ENCODE assay signal across 19 cellular contexts in genomic region chr3:149701977-149702350, GRCh38. TPM values are rescaled to one million over a fixed set of nuclear protein-coding genes. Genes with fewer than 3 reads are reported as not detected.
A peak's percentile ranks its signal among the peaks of the same experiment; 100 is the strongest.
DNase-seq lines count a peak whose midpoint lies in the region; ATAC-seq and TF ChIP-seq lines count a peak whose summit lies in the region.
"Had no signal": no experiment of that assay in that cellular context is flagged by ENCODE, and none has a peak within 500 bp of the region (broad histone marks: within the 10 kb centered on the region; RNA-seq: fewer than 3 reads in every experiment).

No MANE protein-coding gene starts in this region.

- peak overlapping the region; percentile 86 for H3K27ac Mint-ChIP-seq in activated CD4-positive, alpha-beta T cell treated with anti-CD3 and anti-CD28 coated beads, Interleukin-2, amount 10 ng/mL, durations not matched to agents 24 days and 14 days
- H3K27ac Mint-ChIP-seq in T-cell, result peak overlapping the region; percentile 55 to 82
- H3K27ac Mint-ChIP-seq: activated naive CD8-positive, alpha-beta T cell treated with anti-CD3 and anti-CD28 coated beads, Interleukin-2, amount 10 ng/mL, durations not matched to agents 7 days and 5 days; type B pancreatic cell had no signal

- no peak for DNase-seq in activated CD4-positive, alpha-beta T cell treated with anti-CD3 and anti-CD28 coated beads, Interleukin-2, amount 10 ng/mL, durations not matched to agents 24 days and 14 days
- DNase-seq in activated CD4-positive, alpha-beta T cell treated with anti-CD3 and anti-CD28 coated beads, Interleukin-2, amount 50 U/mL, for 4 hours, result no peak
- no peak for DNase-seq in T-cell
- DNase-seq in iris pigment epithelial cell (ENCODE audit: low read depth), result peak; percentile 27
- no peak for DNase-seq in ovary
- DNase-seq in left colon, result no peak
- DNase-seq: ACHN; activated CD4-positive, alpha-beta T cell treated with anti-CD3 and anti-CD28 coated beads for 1 hour; activated naive CD8-positive, alpha-beta T cell treated with anti-CD3 and anti-CD28 coated beads, Interleukin-2, amount 10 ng/mL, durations not matched to agents 7 days and 5 days; esophagus squamous epithelium; mesendoderm; NK-92 treated with Interleukin-12 subunit alpha and Interleukin-12 subunit beta, amount 100 ng/mL, for 24 hours; occipital lobe; SK-N-SH; small intestine had no signal

- WGBS in ovary, 3 donors, result 93% methylated on average over 1 of the region's 1 CpG

- H3K36me3 Mint-ChIP-seq in activated CD4-positive, alpha-beta T cell treated with anti-CD3 and anti-CD28 coated beads, Interleukin-2, amount 10 ng/mL, durations not matched to agents 24 days and 14 days (ENCODE audit: low read depth), result peaks cover 4% of the 10 kb centered on the region
- H3K36me3 Mint-ChIP-seq in T-cell, result peaks cover 3% of the 10 kb centered on the region

- TF ChIP-seq POLR2A in ovary (IDR thresholded peaks at IDR 0.05), result no peak

- intact Hi-C loops in activated CD4-positive, alpha-beta T cell treated with anti-CD3 and anti-CD28 coated beads, Interleukin-2, amount 10 ng/mL, durations not matched to agents 24 days and 14 days (cut with micrococcal nuclease), result loop anchor here (2.0 kb wide), 3 partner anchors 25 to 845 kb away; partner anchors contain the start of genes EIF2A, RNF13 and SERP1
- intact Hi-C loops in ovary (cut with DNase I) (loop anchor here in 1 of 4 donors (5.0 kb wide), 1 partner anchor 45 kb away; the partner anchor contains the start of gene WWTR1), left colon (cut with DNase I, micrococcal nuclease) (no loop called here)

- peak; percentile 53 for ATAC-seq in GM19455 (IDR thresholded peaks at IDR 0.05; ENCODE audit: unreplicated experiment)
- no peak for ATAC-seq in T-cell (replicated peaks in 1 of 4)
- ATAC-seq in left colon, result no peak
- ATAC-seq in GM19395 (IDR thresholded peaks at IDR 0.05; ENCODE audit: unreplicated experiment), result no peak

- TF ChIP-seq EP300 in ovary (IDR thresholded peaks at IDR 0.05), result no peak

- TF ChIP-seq CTCF in ovary (IDR thresholded peaks at IDR 0.05), result no peak

- peak overlapping the region in 1 of 2 donors; percentile 81 for H3K27ac ChIP-seq in ovary

- peak overlapping the region; percentile 63 for H3K4me3 Mint-ChIP-seq in activated CD4-positive, alpha-beta T cell treated with anti-CD3 and anti-CD28 coated beads, Interleukin-2, amount 10 ng/mL, durations not matched to agents 24 days and 14 days
- H3K4me3 Mint-ChIP-seq in T-cell, result peak overlapping the region; percentile 46 to 79 (median 67)
- H3K4me3 Mint-ChIP-seq: type B pancreatic cell had no signal

- H3K4me1 ChIP-seq in ovary (ENCODE audit: insufficient read depth), result peaks cover 11% of the 10 kb centered on the region
- H3K4me1 ChIP-seq: esophagus squamous epithelium had no signal

- no peaks in the 10 kb centered on the region for H3K9me3 ChIP-seq in ovary
- H3K9me3 ChIP-seq: SK-N-SH had no signal

- POLR2A ChIA-PET in T-cell (lab: Charles Lee), result interaction anchor here in 1 of 2 donors (0.6 kb wide), 1 partner anchor 41 kb away, joined by 5 read pairs; no protein-coding TSS in a partner anchor

- H3K9me3 Mint-ChIP-seq in activated CD4-positive, alpha-beta T cell treated with anti-CD3 and anti-CD28 coated beads, Interleukin-2, amount 10 ng/mL, durations not matched to agents 24 days and 14 days, result peaks cover 5% of the 10 kb centered on the region
- peaks cover 4 to 20% (median 14%) of the 10 kb centered on the region in 3 donors for H3K9me3 Mint-ChIP-seq in T-cell

- peaks cover 13% of the 10 kb centered on the region for H3K4me1 Mint-ChIP-seq in activated CD4-positive, alpha-beta T cell treated with anti-CD3 and anti-CD28 coated beads, Interleukin-2, amount 10 ng/mL, durations not matched to agents 24 days and 14 days
- H3K4me1 Mint-ChIP-seq in T-cell, result peaks cover 0 to 10% (median 4%) of the 10 kb centered on the region in 3 donors

- no peak overlapping the region for H3K4me3 ChIP-seq in ovary
- H3K4me3 ChIP-seq: esophagus squamous epithelium had no signal

- H3K36me3 ChIP-seq in ovary, result no peaks in the 10 kb centered on the region
- H3K36me3 ChIP-seq: esophagus squamous epithelium had no signal

- H3K27me3 Mint-ChIP-seq in activated CD4-positive, alpha-beta T cell treated with anti-CD3 and anti-CD28 coated beads, Interleukin-2, amount 10 ng/mL, durations not matched to agents 24 days and 14 days, result no peaks in the 10 kb centered on the region
- H3K27me3 Mint-ChIP-seq in T-cell, result no peaks in the 10 kb centered on the region
- H3K27me3 Mint-ChIP-seq: type B pancreatic cell had no signal

- no peaks in the 10 kb centered on the region for H3K27me3 ChIP-seq in ovary
- H3K27me3 ChIP-seq: esophagus squamous epithelium, MG63 had no signal

- CTCF ChIA-PET in T-cell (lab: Charles Lee), result no interaction called here

RNA-seq across cellular contexts. Expression of gene WWTR1, which starts 44.1 kb away (rescaled TPM):
- total RNA-seq in activated CD4-positive, alpha-beta T cell treated with anti-CD3 and anti-CD28 coated beads, Interleukin-2, amount 10 ng/mL, durations not matched to agents 24 days and 14 days, result 0.31 and 0.75 TPM in 2 replicates
- 1 to 10 TPM in 4 of 5 donors, under 1 TPM in 1; 0.43 to 1.6 (median 1.1) TPM for total RNA-seq in T-cell
- 100 to 1,000 TPM in 4 of 7 donors, 10 to 100 TPM in 3; 96.0 to 160 (median 112) TPM for total RNA-seq in ovary
- polyA plus RNA-seq in ovary, result 10 to 100 TPM; 65.4 to 87.4 TPM
- 10 to 100 TPM in 1 of 2 donors, 1 to 10 TPM in 1; 8.4 to 27.2 TPM for total RNA-seq in left colon

RNA-seq across cellular contexts. Expression of gene COMMD2, which starts 50.3 kb away (rescaled TPM):
- total RNA-seq in activated CD4-positive, alpha-beta T cell treated with anti-CD3 and anti-CD28 coated beads, Interleukin-2, amount 10 ng/mL, durations not matched to agents 24 days and 14 days, result 42.1 and 44.2 TPM in 2 replicates
- total RNA-seq in T-cell (10 to 100 TPM; 29.5 to 36.1 (median 33.7) TPM), ovary (10 to 100 TPM; 19.8 to 40.9 (median 35.2) TPM), left colon (10 to 100 TPM; 25.5 to 27.5 TPM)
- 10 to 100 TPM; 15.6 to 31.2 TPM for polyA plus RNA-seq in ovary
